24 cellular contexts compared by ENCODE assay signal in genomic region chr3:9721015-9721697, GRCh38. TPM values are rescaled to one million over a fixed set of nuclear protein-coding genes. Genes with fewer than 3 reads are reported as not detected.
A peak's percentile ranks its signal among the peaks of the same experiment; 100 is the strongest.
DNase-seq lines count a peak whose midpoint lies in the region; ATAC-seq, FAIRE-seq and TF ChIP-seq lines count a peak whose summit lies in the region.
"Had no signal": no experiment of that assay in that cellular context is flagged by ENCODE, and none has a peak within 500 bp of the region (broad histone marks: within the 10 kb centered on the region; RNA-seq: fewer than 3 reads in every experiment).

No MANE protein-coding gene starts in this region.

- H3K79me1 ChIP-seq in IMR-90 (ENCODE audit: low read depth in 1 of 2, low read length in 2 of 2): no peaks in the 10 kb centered on the region

- H3K9me3 ChIP-seq in BE2C (no peaks in the 10 kb centered on the region), IMR-90 (ENCODE audit: control insufficient read depth, insufficient read depth, low read length) (no peaks in the 10 kb centered on the region), K562 (replicated peaks; ENCODE audit: control insufficient read depth, insufficient read depth, low read depth, low read length) (no peaks in the 10 kb centered on the region), osteoblast (ENCODE audit: low read depth, low read length) (no peaks in the 10 kb centered on the region)

- peak; percentile 17 for DNase-seq in BE2C
- DNase-seq in IMR-90: peak; percentile 37
- DNase-seq in K562 (ENCODE audit: extremely low read depth in 1 of 4, low spot score in 3 of 4): no peak
- DNase-seq in myocyte (ENCODE audit: low read depth): peak; percentile 56
- DNase-seq in activated CD8-positive, alpha-beta T cell treated with anti-CD3 and anti-CD28 coated beads for 36 hours: no peak
- DNase-seq in AG20443 (ENCODE audit: low spot score): no peak
- DNase-seq in osteoblast (ENCODE audit: insufficient read length, low spot score, missing footprints): no peak
- DNase-seq: activated CD4-positive, alpha-beta memory T cell treated with anti-CD3 and anti-CD28 coated beads, Interleukin-2, amount 10 ng/mL, durations not matched to agents 7 days and 5 days; activated naive CD4-positive, alpha-beta T cell; amygdala; CD4-positive, alpha-beta T cell; dermis blood vessel endothelial cell; immature natural killer cell; left ventricle myocardium superior; NCI-H1092 treated with DMSO at 0.1 percent for 48 hours; NCI-H2081 treated with DMSO at 0.1 percent for 48 hours; NCI-H524 had no signal

- H3K4me3 ChIP-seq in BE2C (ENCODE audit: low read depth, low read length): no peak overlapping the region
- H3K4me3 ChIP-seq in IMR-90 (ENCODE audit: insufficient read depth, low read depth, low read length): no peak overlapping the region
- H3K4me3 ChIP-seq in K562: no peak overlapping the region
- no peak overlapping the region for H3K4me3 ChIP-seq in osteoblast (ENCODE audit: insufficient read depth, low read length)
- H3K4me3 ChIP-seq: cardiac muscle cell had no signal

- TF ChIP-seq RAD21 in IMR-90 (IDR thresholded peaks at IDR 0.05; ENCODE audit: low read length) (no peak), K562 (CRISPR knock-in tag; conservative IDR thresholded peaks at IDR 0.05 in 1 of 2, IDR thresholded peaks at IDR 0.05 in 1 of 2) (no peak)

- H3K36me3 ChIP-seq in BE2C: no peaks in the 10 kb centered on the region
- H3K36me3 ChIP-seq in IMR-90 (ENCODE audit: control insufficient read depth, insufficient read depth, low read length): no peaks in the 10 kb centered on the region
- no peaks in the 10 kb centered on the region for H3K36me3 ChIP-seq in K562 (ENCODE audit: control insufficient read depth, insufficient read depth, low read length)
- H3K36me3 ChIP-seq in osteoblast (ENCODE audit: insufficient read depth, low read length): no peaks in the 10 kb centered on the region
- H3K36me3 ChIP-seq: cardiac muscle cell had no signal

- H3K56ac ChIP-seq in IMR-90 (ENCODE audit: extremely low read depth, insufficient read depth, low read length): no peak overlapping the region

- H2BK20ac ChIP-seq in IMR-90 (ENCODE audit: low read depth, low read length): no peak overlapping the region

- dilution Hi-C loops in IMR-90 (cut with HindIII; ENCODE audit: low sequenced_read_pairs, unreplicated experiment): no loop called here

- no peak overlapping the region for H3K23ac ChIP-seq in IMR-90 (ENCODE audit: low read depth, low read length)

- peaks cover 3% of the 10 kb centered on the region for H3K4me1 Mint-ChIP-seq in activated CD8-positive, alpha-beta T cell treated with anti-CD3 and anti-CD28 coated beads for 36 hours (ENCODE audit: low read depth)
- H3K4me1 Mint-ChIP-seq: activated CD4-positive, alpha-beta memory T cell treated with anti-CD3 and anti-CD28 coated beads, Interleukin-2, amount 10 ng/mL, durations not matched to agents 7 days and 5 days; immature natural killer cell; neural crest cell had no signal

- H2AK9ac ChIP-seq in IMR-90 (replicated peaks; ENCODE audit: low read depth, low read length, poor library complexity): no peak overlapping the region

- H3K27me3 Mint-ChIP-seq in activated CD8-positive, alpha-beta T cell treated with anti-CD3 and anti-CD28 coated beads for 36 hours: no peaks in the 10 kb centered on the region
- H3K27me3 Mint-ChIP-seq: CD4-positive, alpha-beta T cell had no signal

- H3K27ac Mint-ChIP-seq in activated CD8-positive, alpha-beta T cell treated with anti-CD3 and anti-CD28 coated beads for 36 hours: no peak overlapping the region
- H3K27ac Mint-ChIP-seq: activated CD4-positive, alpha-beta memory T cell treated with anti-CD3 and anti-CD28 coated beads, Interleukin-2, amount 10 ng/mL, durations not matched to agents 7 days and 5 days; CD4-positive, alpha-beta T cell; immature natural killer cell; progenitor cell of endocrine pancreas had no signal

- no peaks in the 10 kb centered on the region for H3K9me3 Mint-ChIP-seq in activated CD8-positive, alpha-beta T cell treated with anti-CD3 and anti-CD28 coated beads for 36 hours
- H3K9me3 Mint-ChIP-seq: activated CD4-positive, alpha-beta memory T cell treated with anti-CD3 and anti-CD28 coated beads, Interleukin-2, amount 10 ng/mL, durations not matched to agents 7 days and 5 days; CD4-positive, alpha-beta T cell; immature natural killer cell; neural crest cell had no signal

- no peak overlapping the region for H2BK15ac ChIP-seq in IMR-90 (ENCODE audit: low read depth, low read length)

- H3K4me2 ChIP-seq in IMR-90 (ENCODE audit: low read depth, low read length) (no peak overlapping the region), K562 (ENCODE audit: insufficient read depth, low read length) (no peak overlapping the region), osteoblast (ENCODE audit: insufficient read depth, low read length) (no peak overlapping the region)

- no peak overlapping the region for H2BK120ac ChIP-seq in IMR-90 (ENCODE audit: low read depth, low read length)

- BruUV-seq in IMR-90 (replicated peaks; lab: Mats Ljungman, UMichigan) (no TSS peak), K562 (replicated peaks; lab: Mats Ljungman, UMichigan) (no TSS peak)

- intact Hi-C loops in IMR-90 (cut with micrococcal nuclease): no loop called here
- intact Hi-C loops in K562 (cut with micrococcal nuclease): loop anchor here (10.0 kb wide), 1 partner anchor 604 kb away; the partner anchor contains the start of gene SEC13
- intact Hi-C loops in activated CD8-positive, alpha-beta T cell treated with anti-CD3 and anti-CD28 coated beads for 36 hours (cut with micrococcal nuclease): no loop called here

- H3K79me2 ChIP-seq in K562 (ENCODE audit: control insufficient read depth, insufficient read depth, low read length): no peaks in the 10 kb centered on the region
- H3K79me2 ChIP-seq in osteoblast (ENCODE audit: insufficient read depth, low read length): no peaks in the 10 kb centered on the region

- H3K36me3 Mint-ChIP-seq in activated CD8-positive, alpha-beta T cell treated with anti-CD3 and anti-CD28 coated beads for 36 hours (ENCODE audit: low read depth): no peaks in the 10 kb centered on the region

- no peak overlapping the region for H3K14ac ChIP-seq in IMR-90 (replicated peaks; ENCODE audit: low read depth, low read length)

- no peak overlapping the region for H2BK5ac ChIP-seq in IMR-90 (ENCODE audit: low read depth, low read length, poor library complexity, severe bottlenecking)

- H2AK5ac ChIP-seq in IMR-90 (ENCODE audit: low read depth, low read length): no peak overlapping the region

- H3K9ac ChIP-seq in IMR-90 (ENCODE audit: low read depth, low read length) (no peak overlapping the region), K562 (ENCODE audit: insufficient read depth in 1 of 2, low read depth in 2 of 2, low read length in 2 of 2) (no peak overlapping the region)

- H2AFZ ChIP-seq in IMR-90 (replicated peaks; ENCODE audit: low read length, poor library complexity): no peak overlapping the region
- no peak overlapping the region for H2AFZ ChIP-seq in K562 (ENCODE audit: low read depth, low read length)
- H2AFZ ChIP-seq in osteoblast (ENCODE audit: low read length): no peak overlapping the region

- H3K9me1 ChIP-seq in IMR-90 (ENCODE audit: insufficient read depth, low read length): no peaks in the 10 kb centered on the region
- no peaks in the 10 kb centered on the region for H3K9me1 ChIP-seq in K562 (ENCODE audit: control insufficient read depth, insufficient read depth, low read length)

- H3K27ac ChIP-seq in IMR-90 (ENCODE audit: insufficient read depth, low read length): no peak overlapping the region
- no peak overlapping the region for H3K27ac ChIP-seq in K562 (ENCODE audit: extremely low read depth, low read depth, low read length)
- no peak overlapping the region for H3K27ac ChIP-seq in osteoblast (ENCODE audit: low read depth, low read length)
- H3K27ac ChIP-seq: cardiac muscle cell, RWPE1 had no signal

- in situ Hi-C loops in IMR-90 (cut with MboI; ENCODE audit: low sequenced_read_pairs): no loop called here
- in situ Hi-C loops in K562 (cut with MboI): loop anchor here (10.0 kb wide), 1 partner anchor 216 kb away; no protein-coding TSS in a partner anchor

- no peak for TF ChIP-seq CTCF in BE2C (IDR thresholded peaks at IDR 0.05; ENCODE audit: low read depth, low read length)
- no peak for TF ChIP-seq CTCF in IMR-90 (conservative IDR thresholded peaks at IDR 0.05; ENCODE audit: low read depth, low read length)
- no peak for TF ChIP-seq CTCF in K562 (IDR thresholded peaks at IDR 0.05 in 2 of 3, conservative IDR thresholded peaks at IDR 0.05 in 1 of 3; ENCODE audit: insufficient read depth in 2 of 3, low read depth in 1 of 3, low read length in 3 of 3)
- no peak for TF ChIP-seq CTCF in activated CD8-positive, alpha-beta T cell treated with anti-CD3 and anti-CD28 coated beads for 36 hours (IDR thresholded peaks at IDR 0.05)
- TF ChIP-seq CTCF in osteoblast (IDR thresholded peaks at IDR 0.05; ENCODE audit: extremely low read depth, low read depth, low read length): no peak

- TF ChIP-seq POLR2A in IMR-90 (IDR thresholded peaks at IDR 0.05; ENCODE audit: low read depth, low read length): no peak
- TF ChIP-seq POLR2A in K562 (conservative IDR thresholded peaks at IDR 0.05): no peak

- H4K91ac ChIP-seq in IMR-90 (ENCODE audit: insufficient read depth, low read depth, low read length): no peak overlapping the region

- POLR2A ChIA-PET in IMR-90 (lab: Charles Lee; ENCODE audit: unreplicated experiment): interaction anchor here (0.7 kb wide), 1 partner anchor 172 kb away, joined by 4 read pairs; no protein-coding TSS in a partner anchor
- POLR2A ChIA-PET in K562 (lab: Yijun Ruan, JAX): interaction anchor here (0.6 to 1.4 kb wide), 6 partner anchors 9 to 239 kb away, joined by 3 to 6 read pairs (median 4); partner anchors contain the start of genes OGG1 and TADA3
- POLR2A ChIA-PET in activated CD8-positive, alpha-beta T cell treated with anti-CD3 and anti-CD28 coated beads for 36 hours (lab: Charles Lee): interaction anchor here (1.1 kb wide), 1 partner anchor 20 kb away, joined by 4 read pairs; no protein-coding TSS in a partner anchor

- 14% methylated on average over 1 of the region's 7 CpGs; no CpG with 5 or more reads in 1 of the 2 experiments for WGBS in IMR-90 (ENCODE audit: extremely low coverage in 2 of 2, insufficient read length in 1 of 2), 2 experiments
- WGBS in K562 (ENCODE audit: insufficient coverage, low coverage, missing lambda C conversion rate): under 1% methylated on average over 7 of the region's 7 CpGs

- H4K8ac ChIP-seq in IMR-90 (ENCODE audit: low read depth in 2 of 2, low read length in 2 of 2): no peak overlapping the region

- ATAC-seq in IMR-90 (ENCODE audit: low read depth) (peak; percentile 84), K562 (peak; percentile 42), HG02840 (IDR thresholded peaks at IDR 0.05; ENCODE audit: low FRiP score, unreplicated experiment) (no peak)
- ATAC-seq in activated CD8-positive, alpha-beta T cell treated with anti-CD3 and anti-CD28 coated beads for 36 hours: no peak
- ATAC-seq: left ventricle myocardium superior had no signal

- CTCF ChIA-PET in IMR-90 (lab: Yijun Ruan, JAX): interaction anchor here (1.1 kb wide), 1 partner anchor 9 kb away, joined by 4 read pairs; no protein-coding TSS in a partner anchor
- CTCF ChIA-PET in K562 (lab: Yijun Ruan, JAX; ENCODE audit: low intra/inter-chr PET ratio): no interaction called here
- CTCF ChIA-PET in activated CD8-positive, alpha-beta T cell treated with anti-CD3 and anti-CD28 coated beads for 36 hours (lab: Charles Lee): interaction anchor here (1.0 kb wide), 1 partner anchor 29 kb away, joined by 3 read pairs; the partner anchor contains the start of gene OGG1

- H3K4ac ChIP-seq in IMR-90 (ENCODE audit: low read depth, low read length): no peak overlapping the region

- H3K4me1 ChIP-seq in BE2C: no peaks in the 10 kb centered on the region; the same call in 1 of the 2 replicates
- peaks cover under 1% of the 10 kb centered on the region; the same call in 1 of the 2 replicates for H3K4me1 ChIP-seq in IMR-90 (ENCODE audit: control insufficient read depth, insufficient read depth, low read length)
- H3K4me1 ChIP-seq in K562 (replicated peaks in 1 of 2; ENCODE audit: control insufficient read depth in 2 of 2, insufficient read depth in 2 of 2, low read length in 2 of 2): peaks cover 0 to 1% of the 10 kb centered on the region in 2 experiments; a peak in 3 of 5 replicates
- peaks cover under 1% of the 10 kb centered on the region for H3K4me1 ChIP-seq in osteoblast (ENCODE audit: insufficient read depth, low read length)

- H3K27me3 ChIP-seq in BE2C: no peaks in the 10 kb centered on the region
- H3K27me3 ChIP-seq in IMR-90 (ENCODE audit: control insufficient read depth, insufficient read depth, low read length): peaks cover 3% of the 10 kb centered on the region; the same call in 1 of the 2 replicates
- H3K27me3 ChIP-seq in K562 (ENCODE audit: control insufficient read depth in 2 of 2, insufficient read depth in 2 of 2, low read length in 2 of 2): peaks cover 12 to 13% of the 10 kb centered on the region in 2 experiments; a peak in 4 of 5 replicates
- H3K27me3 ChIP-seq in osteoblast (ENCODE audit: insufficient read depth, low read length): peaks cover 2% of the 10 kb centered on the region
- H3K27me3 ChIP-seq: cardiac muscle cell had no signal

- H3K18ac ChIP-seq in IMR-90 (ENCODE audit: low read depth, low read length): no peak overlapping the region

- TF ChIP-seq EP300 in K562 (IDR thresholded peaks at IDR 0.05; ENCODE audit: low read length): no peak

- H4K20me1 ChIP-seq in IMR-90 (ENCODE audit: insufficient read depth, low read length) (no peaks in the 10 kb centered on the region), K562 (replicated peaks; ENCODE audit: control insufficient read depth, insufficient read depth, low read length) (no peaks in the 10 kb centered on the region), osteoblast (ENCODE audit: insufficient read depth, low read length) (no peaks in the 10 kb centered on the region)

- no peak for FAIRE-seq in K562 (lab: Jason Lieb, UNC)
- FAIRE-seq: endothelial cell of umbilical vein, urothelium cell line had no signal

- no peak overlapping the region for H3K4me3 Mint-ChIP-seq in activated CD8-positive, alpha-beta T cell treated with anti-CD3 and anti-CD28 coated beads for 36 hours
- H3K4me3 Mint-ChIP-seq: activated CD4-positive, alpha-beta memory T cell treated with anti-CD3 and anti-CD28 coated beads, Interleukin-2, amount 10 ng/mL, durations not matched to agents 7 days and 5 days; CD4-positive, alpha-beta T cell; immature natural killer cell; neural crest cell had no signal

- H4K5ac ChIP-seq in IMR-90 (ENCODE audit: low read depth, low read length): no peak overlapping the region

RNA-seq across cellular contexts. Expression of gene BRPF1, which starts 10.4 kb away (rescaled TPM):
- 21.3 TPM for polyA plus RNA-seq in BE2C (2012; ENCODE audit: insufficient read depth, insufficient read length, low read depth)
- 15.6 and 16.4 TPM in 2 replicates for total RNA-seq in IMR-90 (2012; rRNA removed)
- 13.6 and 15.1 TPM in 2 replicates for polyA plus RNA-seq in IMR-90 (2012; rRNA removed)
- polyA plus RNA-seq in IMR-90 (2012; cell fraction: cytosol; rRNA removed): 7.4 and 8.8 TPM in 2 replicates
- 24.9 and 42.4 TPM in 2 replicates for polyA plus RNA-seq in IMR-90 (2012; cell fraction: nucleus; rRNA removed; ENCODE audit: low replicate concordance)
- total RNA-seq in K562 (2011; cell fraction: chromatin; rRNA removed; ENCODE audit: low replicate concordance): 33.6 and 67.8 TPM in 2 replicates
- 33.7 and 49.2 TPM in 2 replicates for total RNA-seq in K562 (2011; cell fraction: nucleolus; rRNA removed)
- total RNA-seq in K562 (2011; cell fraction: nucleoplasm; rRNA removed): 26.6 and 32.0 TPM in 2 replicates
- total RNA-seq in K562 (2014; rRNA removed): 29.9 and 38.9 TPM in 2 replicates
- total RNA-seq in K562 (2014; rRNA removed; fragmentation: Illumina TruSeq; extraction: Trizol): 12.6 and 13.5 TPM in 2 replicates
- 23.5 and 25.5 TPM in 2 replicates for total RNA-seq in K562 (2015; rRNA removed; fragmentation: Illumina TruSeq; extraction: Trizol)
- total RNA-seq in K562 (2021): 40.2 and 40.6 TPM in 2 replicates
- 12.7 and 16.6 TPM in 2 replicates for polyA plus RNA-seq in K562 (2011; rRNA removed)
- 12.3 and 19.3 TPM in 2 replicates for polyA plus RNA-seq in K562 (2011; cell fraction: cytosol; rRNA removed)
- 46.8 and 95.4 TPM in 2 replicates for polyA plus RNA-seq in K562 (2011; cell fraction: nucleus; rRNA removed)
- polyA plus RNA-seq in K562 (2012): 23.7 and 24.3 TPM in 2 replicates
- 26.7 and 30.5 TPM in 2 replicates for polyA plus RNA-seq in K562 (2014; fragmentation: Illumina TruSeq; extraction: Trizol)
- polyA plus RNA-seq in K562 (2014; fragmentation: Nextera tagmentation; extraction: Ambion mirVana): 1 to 10 TPM; 1.1 to 1.4 TPM
- polyA plus RNA-seq in K562 (2014; rRNA removed): 26.0 and 32.8 TPM in 2 replicates
- 14.6 and 16.9 TPM in 2 replicates for polyA minus RNA-seq in K562 (2011; rRNA and poly(A)+ RNA removed)
- 15.2 and 22.2 TPM in 2 replicates for polyA minus RNA-seq in K562 (2011; cell fraction: cytosol; rRNA and poly(A)+ RNA removed)
- 24.9 and 29.5 TPM in 2 replicates for polyA minus RNA-seq in K562 (2011; cell fraction: nucleus; rRNA and poly(A)+ RNA removed)
- 12.7 and 13.4 TPM in 2 replicates for total RNA-seq in myocyte
- polyA plus RNA-seq in myocyte (2012): 11.5 TPM
- 10 to 100 TPM; 28.2 to 32.3 TPM for total RNA-seq in activated CD8-positive, alpha-beta T cell treated with anti-CD3 and anti-CD28 coated beads for 36 hours
- total RNA-seq in osteoblast: 14.1 and 14.5 TPM in 2 replicates

RNA-seq across cellular contexts. Expression of gene CPNE9, which starts 17.5 kb away (rescaled TPM):
- polyA plus RNA-seq in BE2C (2012; ENCODE audit: insufficient read depth, insufficient read length, low read depth): 0.31 TPM
- total RNA-seq in IMR-90 (2012; rRNA removed): not detected in 2 replicates
- polyA plus RNA-seq in IMR-90 (2012; rRNA removed): not detected in 2 replicates
- polyA plus RNA-seq in IMR-90 (2012; cell fraction: cytosol; rRNA removed): 0.04 TPM in 1 of 2 replicates, not detected in the other
- polyA plus RNA-seq in IMR-90 (2012; cell fraction: nucleus; rRNA removed; ENCODE audit: low replicate concordance): 0.05 and 0.12 TPM in 2 replicates
- total RNA-seq in K562 (2011; cell fraction: chromatin; rRNA removed; ENCODE audit: low replicate concordance): not detected in 2 replicates
- total RNA-seq in K562 (2011; cell fraction: nucleolus; rRNA removed): not detected in 2 replicates
- total RNA-seq in K562 (2011; cell fraction: nucleoplasm; rRNA removed): 0.46 TPM in 1 of 2 replicates, not detected in the other
- 0.49 TPM in 1 of 2 replicates, not detected in the other for total RNA-seq in K562 (2014; rRNA removed)
- 0.22 TPM in 1 of 2 replicates, not detected in the other for total RNA-seq in K562 (2014; rRNA removed; fragmentation: Illumina TruSeq; extraction: Trizol)
- total RNA-seq in K562 (2015; rRNA removed; fragmentation: Illumina TruSeq; extraction: Trizol): 0.33 TPM in 1 of 2 replicates, not detected in the other
- total RNA-seq in K562 (2021): not detected in 2 replicates
- 0.19 and 0.33 TPM in 2 replicates for polyA plus RNA-seq in K562 (2011; rRNA removed)
- 0.03 and 0.34 TPM in 2 replicates for polyA plus RNA-seq in K562 (2011; cell fraction: cytosol; rRNA removed)
- 0.33 and 0.48 TPM in 2 replicates for polyA plus RNA-seq in K562 (2011; cell fraction: nucleus; rRNA removed)
- 0.36 and 0.91 TPM in 2 replicates for polyA plus RNA-seq in K562 (2012)
- 0.51 TPM in 1 of 2 replicates, not detected in the other for polyA plus RNA-seq in K562 (2014; fragmentation: Illumina TruSeq; extraction: Trizol)
- polyA plus RNA-seq in K562 (2014; fragmentation: Nextera tagmentation; extraction: Ambion mirVana): under 1 TPM; 0.25 to 0.56 TPM
- polyA plus RNA-seq in K562 (2014; rRNA removed): 0.24 and 0.34 TPM in 2 replicates
- not detected in 2 replicates for polyA minus RNA-seq in K562 (2011; rRNA and poly(A)+ RNA removed)
- not detected in 2 replicates for polyA minus RNA-seq in K562 (2011; cell fraction: cytosol; rRNA and poly(A)+ RNA removed)
- not detected in 2 replicates for polyA minus RNA-seq in K562 (2011; cell fraction: nucleus; rRNA and poly(A)+ RNA removed)
- total RNA-seq in myocyte: not detected in 2 replicates
- polyA plus RNA-seq in myocyte (2012): not detected
- not detected for total RNA-seq in activated CD8-positive, alpha-beta T cell treated with anti-CD3 and anti-CD28 coated beads for 36 hours
- not detected in 2 replicates for total RNA-seq in osteoblast
- total RNA-seq: cardiac muscle cell, dermis blood vessel endothelial cell, endothelial cell of umbilical vein, left ventricle myocardium superior had no signal
- polyA plus RNA-seq: endothelial cell of umbilical vein had no signal

RNA-seq across cellular contexts. Expression of gene OGG1, which starts 28.6 kb away (rescaled TPM):
- polyA plus RNA-seq in BE2C (2012; ENCODE audit: insufficient read depth, insufficient read length, low read depth): 18.1 TPM
- 14.9 and 15.8 TPM in 2 replicates for total RNA-seq in IMR-90 (2012; rRNA removed)
- polyA plus RNA-seq in IMR-90 (2012; rRNA removed): 25.6 and 28.2 TPM in 2 replicates
- 24.6 and 29.1 TPM in 2 replicates for polyA plus RNA-seq in IMR-90 (2012; cell fraction: cytosol; rRNA removed)
- 30.2 and 34.3 TPM in 2 replicates for polyA plus RNA-seq in IMR-90 (2012; cell fraction: nucleus; rRNA removed; ENCODE audit: low replicate concordance)
- total RNA-seq in K562 (2011; cell fraction: chromatin; rRNA removed; ENCODE audit: low replicate concordance): 74.9 and 150 TPM in 2 replicates
- 93.6 and 122 TPM in 2 replicates for total RNA-seq in K562 (2011; cell fraction: nucleolus; rRNA removed)
- 99.4 and 140 TPM in 2 replicates for total RNA-seq in K562 (2011; cell fraction: nucleoplasm; rRNA removed)
- 27.6 and 39.3 TPM in 2 replicates for total RNA-seq in K562 (2014; rRNA removed)
- 14.6 and 18.2 TPM in 2 replicates for total RNA-seq in K562 (2014; rRNA removed; fragmentation: Illumina TruSeq; extraction: Trizol)
- 26.4 and 27.5 TPM in 2 replicates for total RNA-seq in K562 (2015; rRNA removed; fragmentation: Illumina TruSeq; extraction: Trizol)
- total RNA-seq in K562 (2021): 23.6 and 25.7 TPM in 2 replicates
- 26.6 and 31.0 TPM in 2 replicates for polyA plus RNA-seq in K562 (2011; rRNA removed)
- 27.6 and 51.7 TPM in 2 replicates for polyA plus RNA-seq in K562 (2011; cell fraction: cytosol; rRNA removed)
- 41.4 and 56.0 TPM in 2 replicates for polyA plus RNA-seq in K562 (2011; cell fraction: nucleus; rRNA removed)
- 23.4 and 31.1 TPM in 2 replicates for polyA plus RNA-seq in K562 (2012)
- 32.3 and 33.0 TPM in 2 replicates for polyA plus RNA-seq in K562 (2014; fragmentation: Illumina TruSeq; extraction: Trizol)
- polyA plus RNA-seq in K562 (2014; fragmentation: Nextera tagmentation; extraction: Ambion mirVana): 10 to 100 TPM in 1 of 2 experiments, 1 to 10 TPM in 1; 6.6 to 12.0 TPM
- polyA plus RNA-seq in K562 (2014; rRNA removed): 24.4 and 26.5 TPM in 2 replicates
- 38.9 and 47.9 TPM in 2 replicates for polyA minus RNA-seq in K562 (2011; rRNA and poly(A)+ RNA removed)
- polyA minus RNA-seq in K562 (2011; cell fraction: cytosol; rRNA and poly(A)+ RNA removed): 16.7 and 29.9 TPM in 2 replicates
- 52.4 and 57.1 TPM in 2 replicates for polyA minus RNA-seq in K562 (2011; cell fraction: nucleus; rRNA and poly(A)+ RNA removed)
- total RNA-seq in myocyte: 18.6 and 31.1 TPM in 2 replicates
- polyA plus RNA-seq in myocyte (2012): 18.7 TPM
- 10 to 100 TPM; 32.4 to 39.3 TPM for total RNA-seq in activated CD8-positive, alpha-beta T cell treated with anti-CD3 and anti-CD28 coated beads for 36 hours
- total RNA-seq in osteoblast: 24.8 and 25.7 TPM in 2 replicates

RNA-seq across cellular contexts. Expression of gene CAMK1, which starts 48.6 kb away (rescaled TPM):
- polyA plus RNA-seq in BE2C (2012; ENCODE audit: insufficient read depth, insufficient read length, low read depth): 6.0 TPM
- total RNA-seq in IMR-90 (2012; rRNA removed): 28.9 and 33.3 TPM in 2 replicates
- 36.4 and 41.2 TPM in 2 replicates for polyA plus RNA-seq in IMR-90 (2012; rRNA removed)
- polyA plus RNA-seq in IMR-90 (2012; cell fraction: cytosol; rRNA removed): 41.3 and 45.9 TPM in 2 replicates
- 22.2 and 41.7 TPM in 2 replicates for polyA plus RNA-seq in IMR-90 (2012; cell fraction: nucleus; rRNA removed; ENCODE audit: low replicate concordance)
- total RNA-seq in K562 (2011; cell fraction: chromatin; rRNA removed; ENCODE audit: low replicate concordance): 2.0 and 4.8 TPM in 2 replicates
- 4.2 and 4.6 TPM in 2 replicates for total RNA-seq in K562 (2011; cell fraction: nucleolus; rRNA removed)
- 2.3 and 3.2 TPM in 2 replicates for total RNA-seq in K562 (2011; cell fraction: nucleoplasm; rRNA removed)
- total RNA-seq in K562 (2014; rRNA removed): 10.7 and 13.9 TPM in 2 replicates
- total RNA-seq in K562 (2014; rRNA removed; fragmentation: Illumina TruSeq; extraction: Trizol): 4.4 and 4.7 TPM in 2 replicates
- total RNA-seq in K562 (2015; rRNA removed; fragmentation: Illumina TruSeq; extraction: Trizol): 6.1 and 6.6 TPM in 2 replicates
- total RNA-seq in K562 (2021): 5.2 and 6.2 TPM in 2 replicates
- 7.3 and 8.4 TPM in 2 replicates for polyA plus RNA-seq in K562 (2011; rRNA removed)
- 5.8 and 12.1 TPM in 2 replicates for polyA plus RNA-seq in K562 (2011; cell fraction: cytosol; rRNA removed)
- polyA plus RNA-seq in K562 (2011; cell fraction: nucleus; rRNA removed): 6.0 and 9.9 TPM in 2 replicates
- 7.7 and 9.7 TPM in 2 replicates for polyA plus RNA-seq in K562 (2012)
- 6.0 and 6.2 TPM in 2 replicates for polyA plus RNA-seq in K562 (2014; fragmentation: Illumina TruSeq; extraction: Trizol)
- under 1 TPM; 0.23 to 0.39 TPM for polyA plus RNA-seq in K562 (2014; fragmentation: Nextera tagmentation; extraction: Ambion mirVana)
- 7.7 and 10.6 TPM in 2 replicates for polyA plus RNA-seq in K562 (2014; rRNA removed)
- 2.6 and 2.9 TPM in 2 replicates for polyA minus RNA-seq in K562 (2011; rRNA and poly(A)+ RNA removed)
- polyA minus RNA-seq in K562 (2011; cell fraction: cytosol; rRNA and poly(A)+ RNA removed): 3.1 and 3.6 TPM in 2 replicates
- 1.3 and 2.4 TPM in 2 replicates for polyA minus RNA-seq in K562 (2011; cell fraction: nucleus; rRNA and poly(A)+ RNA removed)
- 7.2 TPM in 2 replicates for total RNA-seq in myocyte
- polyA plus RNA-seq in myocyte (2012): 13.1 TPM
- 10 to 100 TPM; 41.7 to 45.7 TPM for total RNA-seq in activated CD8-positive, alpha-beta T cell treated with anti-CD3 and anti-CD28 coated beads for 36 hours
- 22.1 and 25.9 TPM in 2 replicates for total RNA-seq in osteoblast

Comparison
In these comparisons a context has a peak if more than half of its experiments do, and no peak if none do; other contexts are left out.
1. DNase-seq: peak in BE2C (single experiment), IMR-90 (single experiment) and myocyte (single experiment); none in K562 (0 of 4), activated CD8-positive, alpha-beta T cell treated with anti-CD3 and anti-CD28 coated beads for 36 hours (single experiment), AG20443 (single experiment) and osteoblast (single experiment).
2. ATAC-seq: peak in IMR-90 (single experiment) and K562 (single experiment); none in activated CD8-positive, alpha-beta T cell treated with anti-CD3 and anti-CD28 coated beads for 36 hours (single experiment) and HG02840 (single experiment).